29 cellular contexts compared by ENCODE assay signal in genomic region chr1:32197837-32198236, GRCh38. TPM values are rescaled to one million over a fixed set of nuclear protein-coding genes. Genes with fewer than 3 reads are reported as not detected.
DNase-seq lines count a peak whose midpoint lies in the region; ATAC-seq, FAIRE-seq and TF ChIP-seq lines count a peak whose summit lies in the region.
"Had no signal": no experiment of that assay in that cellular context is flagged by ENCODE, and none has a peak within 500 bp of the region (broad histone marks: within the 10 kb centered on the region; RNA-seq: fewer than 3 reads in every experiment).

No MANE protein-coding gene starts in this region.

- no TSS peak for BruUV-seq in K562 (replicated peaks; lab: Mats Ljungman, UMichigan)

- peaks cover 16 to 39% of the 10 kb centered on the region in 2 experiments for H3K4me1 ChIP-seq in K562 (replicated peaks in 1 of 2; ENCODE audit: control insufficient read depth in 2 of 2, insufficient read depth in 2 of 2, low read length in 2 of 2)

- peaks cover 57% of the 10 kb centered on the region for H3K36me3 ChIP-seq in K562 (ENCODE audit: control insufficient read depth, insufficient read depth, low read length)
- H3K36me3 ChIP-seq: ovary had no signal

- H2AFZ ChIP-seq in K562 (ENCODE audit: low read depth, low read length) = no peak overlapping the region

- TF ChIP-seq CTCF in K562 (IDR thresholded peaks at IDR 0.05 in 2 of 3, conservative IDR thresholded peaks at IDR 0.05 in 1 of 3; ENCODE audit: insufficient read depth in 2 of 3, low read depth in 1 of 3, low read length in 3 of 3) (no peak), natural killer cell (IDR thresholded peaks at IDR 0.05) (no peak)

- H3K36me3 Mint-ChIP-seq in activated naive CD8-positive, alpha-beta T cell treated with anti-CD3 and anti-CD28 coated beads, Interleukin-2, amount 50 U/mL, for 24 hours (ENCODE audit: low read depth) = peaks cover 45% of the 10 kb centered on the region
- H3K36me3 Mint-ChIP-seq in activated naive CD8-positive, alpha-beta T cell treated with anti-CD3 and anti-CD28 coated beads for 36 hours = peaks cover 36% of the 10 kb centered on the region
- peaks cover 12% of the 10 kb centered on the region for H3K36me3 Mint-ChIP-seq in natural killer cell
- H3K36me3 Mint-ChIP-seq in stimulated activated effector memory CD8-positive, alpha-beta T cell treated with anti-CD3 and anti-CD28 coated beads, Interleukin-12 subunit alpha, Interleukin-12 subunit beta, amount 100 ng/mL, for 72 hours = peaks cover 69% of the 10 kb centered on the region
- H3K36me3 Mint-ChIP-seq in activated CD4-positive, alpha-beta memory T cell treated with anti-CD3 and anti-CD28 coated beads for 36 hours = peaks cover 43% of the 10 kb centered on the region

- ATAC-seq in activated naive CD8-positive, alpha-beta T cell treated with anti-CD3 and anti-CD28 coated beads, Interleukin-2, amount 50 U/mL, for 24 hours = no peak
- ATAC-seq in K562 = no peak
- no peak for ATAC-seq in natural killer cell
- ATAC-seq in stimulated activated effector memory CD8-positive, alpha-beta T cell treated with anti-CD3 and anti-CD28 coated beads, Interleukin-12 subunit alpha, Interleukin-12 subunit beta, amount 100 ng/mL, for 72 hours = no peak
- no peak for ATAC-seq in GM19328 (IDR thresholded peaks at IDR 0.05; ENCODE audit: unreplicated experiment)
- ATAC-seq: heart left ventricle, mucosa of descending colon, PC-3, sciatic nerve had no signal

- H3K27me3 ChIP-seq in K562 (ENCODE audit: control insufficient read depth in 2 of 2, insufficient read depth in 2 of 2, low read length in 2 of 2) = no peaks in the 10 kb centered on the region
- H3K27me3 ChIP-seq: brain microvascular endothelial cell, heart left ventricle, ovary, tibial artery had no signal

- POLR2A ChIA-PET in K562 (lab: Yijun Ruan, JAX) = interaction anchor here (0.7 to 10.8 kb wide), 11 partner anchors 11 to 138 kb away, joined by 3 to 201 read pairs (median 4); partner anchors contain the start of genes DCDC2B, IQCC, KPNA6 and MARCKSL1
- POLR2A ChIA-PET in activated CD4-positive, alpha-beta memory T cell treated with anti-CD3 and anti-CD28 coated beads for 36 hours (lab: Charles Lee) = interaction anchor here (0.6 to 2.6 kb wide), 5 partner anchors 8 to 197 kb away, joined by 3 to 17 read pairs (median 4); partner anchors contain the start of genes BSDC1, IQCC and MARCKSL1

- peak overlapping the region in 1 of 2 experiments; percentile 77; a peak in 1 of 4 replicates for H3K9ac ChIP-seq in K562 (ENCODE audit: insufficient read depth in 1 of 2, low read depth in 2 of 2, low read length in 2 of 2)

- WGBS in K562 (ENCODE audit: insufficient coverage, low coverage, missing lambda C conversion rate) = 60% methylated on average over 6 of the region's 6 CpGs

- TF ChIP-seq RAD21 in K562 (CRISPR knock-in tag; conservative IDR thresholded peaks at IDR 0.05 in 1 of 2, IDR thresholded peaks at IDR 0.05 in 1 of 2) = no peak

- DNase-seq in activated naive CD8-positive, alpha-beta T cell treated with anti-CD3 and anti-CD28 coated beads, Interleukin-2, amount 50 U/mL, for 24 hours = no peak
- no peak for DNase-seq in activated naive CD8-positive, alpha-beta T cell treated with anti-CD3 and anti-CD28 coated beads for 36 hours
- DNase-seq in K562 (ENCODE audit: extremely low read depth in 1 of 4, low spot score in 3 of 4) (no peak), natural killer cell (no peak)
- no peak for DNase-seq in stimulated activated effector memory CD8-positive, alpha-beta T cell treated with anti-CD3 and anti-CD28 coated beads, Interleukin-12 subunit alpha, Interleukin-12 subunit beta, amount 100 ng/mL, for 72 hours (ENCODE audit: low spot score in 2 of 2)
- no peak for DNase-seq in activated CD8-positive, alpha-beta memory T cell treated with anti-CD3 and anti-CD28 coated beads for 24 hours
- no peak for DNase-seq in activated CD4-positive, alpha-beta memory T cell treated with anti-CD3 and anti-CD28 coated beads for 36 hours
- DNase-seq: activated CD4-positive, alpha-beta memory T cell treated with anti-CD3 and anti-CD28 coated beads, Interleukin-2, amount 10 ng/mL, durations not matched to agents 7 days and 5 days; brain microvascular endothelial cell; GDM1; heart left ventricle; mucosa of descending colon; NCI-H1694; NCI-H2227 treated with DMSO at 0.1 percent for 48 hours; NCI-H82; ovary; PC-3; stimulated activated naive CD4-positive, alpha-beta T cell; tibial artery; WERI-Rb-1 had no signal

- no peak overlapping the region for H3K4me3 ChIP-seq in K562
- H3K4me3 ChIP-seq: coronary artery, heart left ventricle, mucosa of descending colon, ovary, tibial artery had no signal

- peaks cover 13% of the 10 kb centered on the region; the same call in 2 of the 3 replicates for H3K79me2 ChIP-seq in K562 (ENCODE audit: control insufficient read depth, insufficient read depth, low read length)

- H4K20me1 ChIP-seq in K562 (replicated peaks; ENCODE audit: control insufficient read depth, insufficient read depth, low read length) = no peaks in the 10 kb centered on the region; the same call in none of the 2 replicates

- no peaks in the 10 kb centered on the region for H3K9me3 Mint-ChIP-seq in activated naive CD8-positive, alpha-beta T cell treated with anti-CD3 and anti-CD28 coated beads, Interleukin-2, amount 50 U/mL, for 24 hours
- no peaks in the 10 kb centered on the region for H3K9me3 Mint-ChIP-seq in activated naive CD8-positive, alpha-beta T cell treated with anti-CD3 and anti-CD28 coated beads for 36 hours
- no peaks in the 10 kb centered on the region for H3K9me3 Mint-ChIP-seq in natural killer cell
- H3K9me3 Mint-ChIP-seq in stimulated activated effector memory CD8-positive, alpha-beta T cell treated with anti-CD3 and anti-CD28 coated beads, Interleukin-12 subunit alpha, Interleukin-12 subunit beta, amount 100 ng/mL, for 72 hours = no peaks in the 10 kb centered on the region
- no peaks in the 10 kb centered on the region for H3K9me3 Mint-ChIP-seq in activated CD4-positive, alpha-beta memory T cell treated with anti-CD3 and anti-CD28 coated beads for 36 hours
- H3K9me3 Mint-ChIP-seq: activated CD4-positive, alpha-beta memory T cell treated with anti-CD3 and anti-CD28 coated beads, Interleukin-2, amount 10 ng/mL, durations not matched to agents 7 days and 5 days; T-helper 1 cell treated with Interleukin-12 subunit alpha and Interleukin-12 subunit beta and Interleukin-4 antibody, amounts not matched to agents 30 μg/mL and 1 μg/mL, for 36 hours had no signal

- in situ Hi-C loops in K562 (cut with MboI) = no loop called here

- TF ChIP-seq EP300 in K562 (IDR thresholded peaks at IDR 0.05; ENCODE audit: low read length) = no peak

- H3K9me1 ChIP-seq in K562 (ENCODE audit: control insufficient read depth, insufficient read depth, low read length) = peaks cover 3% of the 10 kb centered on the region

- H3K4me3 Mint-ChIP-seq in activated naive CD8-positive, alpha-beta T cell treated with anti-CD3 and anti-CD28 coated beads, Interleukin-2, amount 50 U/mL, for 24 hours = no peak overlapping the region
- no peak overlapping the region for H3K4me3 Mint-ChIP-seq in activated naive CD8-positive, alpha-beta T cell treated with anti-CD3 and anti-CD28 coated beads for 36 hours
- H3K4me3 Mint-ChIP-seq in natural killer cell = no peak overlapping the region
- no peak overlapping the region for H3K4me3 Mint-ChIP-seq in stimulated activated effector memory CD8-positive, alpha-beta T cell treated with anti-CD3 and anti-CD28 coated beads, Interleukin-12 subunit alpha, Interleukin-12 subunit beta, amount 100 ng/mL, for 72 hours
- H3K4me3 Mint-ChIP-seq in activated CD4-positive, alpha-beta memory T cell treated with anti-CD3 and anti-CD28 coated beads for 36 hours = no peak overlapping the region
- H3K4me3 Mint-ChIP-seq: activated CD4-positive, alpha-beta memory T cell treated with anti-CD3 and anti-CD28 coated beads, Interleukin-2, amount 10 ng/mL, durations not matched to agents 7 days and 5 days; T-helper 1 cell treated with Interleukin-12 subunit alpha and Interleukin-12 subunit beta and Interleukin-4 antibody, amounts not matched to agents 30 μg/mL and 1 μg/mL, for 36 hours had no signal

- H3K27ac ChIP-seq in K562 (ENCODE audit: extremely low read depth, low read depth, low read length) = no peak overlapping the region; the same call in 2 of the 3 replicates
- H3K27ac ChIP-seq: brain microvascular endothelial cell, C4-2B, coronary artery, ovary, tibial artery, WERI-Rb-1 had no signal

- TF ChIP-seq POLR2A in K562 (conservative IDR thresholded peaks at IDR 0.05) = no peak

- H3K4me2 ChIP-seq in K562 (ENCODE audit: insufficient read depth, low read length) = no peak overlapping the region

- CTCF ChIA-PET in K562 (lab: Yijun Ruan, JAX; ENCODE audit: low intra/inter-chr PET ratio) = no interaction called here
- CTCF ChIA-PET in activated CD4-positive, alpha-beta memory T cell treated with anti-CD3 and anti-CD28 coated beads for 36 hours (lab: Charles Lee) = interaction anchor here (0.6 to 3.7 kb wide), 2 partner anchors 18 to 50 kb away, joined by 3 to 12 read pairs; no protein-coding TSS in a partner anchor

- FAIRE-seq in K562 (lab: Jason Lieb, UNC) = no peak
- FAIRE-seq: endometrium had no signal

- intact Hi-C loops in K562 (cut with micrococcal nuclease) (no loop called here), natural killer cell (cut with micrococcal nuclease) (no loop called here)
- intact Hi-C loops in activated CD4-positive, alpha-beta memory T cell treated with anti-CD3 and anti-CD28 coated beads for 36 hours (cut with micrococcal nuclease) = no loop called here

- no peaks in the 10 kb centered on the region for H3K9me3 ChIP-seq in K562 (replicated peaks; ENCODE audit: control insufficient read depth, insufficient read depth, low read depth, low read length)
- H3K9me3 ChIP-seq: heart left ventricle, mucosa of descending colon, ovary, tibial artery had no signal

- peak overlapping the region; percentile 55 for H3K27ac Mint-ChIP-seq in activated naive CD8-positive, alpha-beta T cell treated with anti-CD3 and anti-CD28 coated beads, Interleukin-2, amount 50 U/mL, for 24 hours
- no peak overlapping the region for H3K27ac Mint-ChIP-seq in activated naive CD8-positive, alpha-beta T cell treated with anti-CD3 and anti-CD28 coated beads for 36 hours
- peak overlapping the region; percentile 53 to 79 for H3K27ac Mint-ChIP-seq in natural killer cell
- H3K27ac Mint-ChIP-seq in stimulated activated effector memory CD8-positive, alpha-beta T cell treated with anti-CD3 and anti-CD28 coated beads, Interleukin-12 subunit alpha, Interleukin-12 subunit beta, amount 100 ng/mL, for 72 hours = peak overlapping the region; percentile 85
- H3K27ac Mint-ChIP-seq in activated CD4-positive, alpha-beta memory T cell treated with anti-CD3 and anti-CD28 coated beads for 36 hours = no peak overlapping the region

- H3K4me1 Mint-ChIP-seq in activated naive CD8-positive, alpha-beta T cell treated with anti-CD3 and anti-CD28 coated beads, Interleukin-2, amount 50 U/mL, for 24 hours = peaks cover 80% of the 10 kb centered on the region
- peaks cover 49% of the 10 kb centered on the region for H3K4me1 Mint-ChIP-seq in activated naive CD8-positive, alpha-beta T cell treated with anti-CD3 and anti-CD28 coated beads for 36 hours
- H3K4me1 Mint-ChIP-seq in natural killer cell = peaks cover 47 to 56% of the 10 kb centered on the region in 2 donors
- peaks cover 85% of the 10 kb centered on the region for H3K4me1 Mint-ChIP-seq in stimulated activated effector memory CD8-positive, alpha-beta T cell treated with anti-CD3 and anti-CD28 coated beads, Interleukin-12 subunit alpha, Interleukin-12 subunit beta, amount 100 ng/mL, for 72 hours
- H3K4me1 Mint-ChIP-seq in activated CD4-positive, alpha-beta memory T cell treated with anti-CD3 and anti-CD28 coated beads for 36 hours (ENCODE audit: low read depth) = peaks cover 61% of the 10 kb centered on the region

- no peaks in the 10 kb centered on the region for H3K27me3 Mint-ChIP-seq in activated naive CD8-positive, alpha-beta T cell treated with anti-CD3 and anti-CD28 coated beads, Interleukin-2, amount 50 U/mL, for 24 hours
- no peaks in the 10 kb centered on the region for H3K27me3 Mint-ChIP-seq in activated naive CD8-positive, alpha-beta T cell treated with anti-CD3 and anti-CD28 coated beads for 36 hours
- H3K27me3 Mint-ChIP-seq in natural killer cell (ENCODE audit: low read depth in 2 of 2) = no peaks in the 10 kb centered on the region
- no peaks in the 10 kb centered on the region for H3K27me3 Mint-ChIP-seq in activated CD4-positive, alpha-beta memory T cell treated with anti-CD3 and anti-CD28 coated beads for 36 hours
- H3K27me3 Mint-ChIP-seq: activated CD4-positive, alpha-beta memory T cell treated with anti-CD3 and anti-CD28 coated beads, Interleukin-2, amount 10 ng/mL, durations not matched to agents 7 days and 5 days had no signal

RNA-seq across cellular contexts. Expression of gene CCDC28B, which starts 2.6 kb away (rescaled TPM):
- 10 to 100 TPM; 29.0 to 29.1 TPM for total RNA-seq in activated naive CD8-positive, alpha-beta T cell treated with anti-CD3 and anti-CD28 coated beads for 36 hours
- 11.5 and 23.4 TPM in 2 replicates for total RNA-seq in K562 (2011; cell fraction: chromatin; rRNA removed; ENCODE audit: low replicate concordance)
- total RNA-seq in K562 (2011; cell fraction: nucleolus; rRNA removed) = 20.0 and 22.0 TPM in 2 replicates
- total RNA-seq in K562 (2011; cell fraction: nucleoplasm; rRNA removed) = 16.6 and 19.8 TPM in 2 replicates
- total RNA-seq in K562 (2014; rRNA removed) = 51.9 and 59.5 TPM in 2 replicates
- total RNA-seq in K562 (2014; rRNA removed; fragmentation: Illumina TruSeq; extraction: Trizol) = 14.3 and 17.3 TPM in 2 replicates
- 42.2 and 44.4 TPM in 2 replicates for total RNA-seq in K562 (2015; rRNA removed; fragmentation: Illumina TruSeq; extraction: Trizol)
- total RNA-seq in K562 (2021) = 48.0 and 50.6 TPM in 2 replicates
- 29.3 and 29.4 TPM in 2 replicates for polyA plus RNA-seq in K562 (2011; rRNA removed)
- polyA plus RNA-seq in K562 (2011; cell fraction: cytosol; rRNA removed) = 38.3 and 45.4 TPM in 2 replicates
- polyA plus RNA-seq in K562 (2011; cell fraction: nucleus; rRNA removed) = 22.5 and 26.4 TPM in 2 replicates
- 44.3 and 77.3 TPM in 2 replicates for polyA plus RNA-seq in K562 (2012)
- 31.7 and 45.4 TPM in 2 replicates for polyA plus RNA-seq in K562 (2014; fragmentation: Illumina TruSeq; extraction: Trizol)
- polyA plus RNA-seq in K562 (2014; fragmentation: Nextera tagmentation; extraction: Ambion mirVana) = 10 to 100 TPM in 1 of 2 experiments, 1 to 10 TPM in 1; 5.7 to 14.5 TPM
- polyA plus RNA-seq in K562 (2014; rRNA removed) = 54.5 and 56.6 TPM in 2 replicates
- polyA minus RNA-seq in K562 (2011; rRNA and poly(A)+ RNA removed) = 15.4 and 16.3 TPM in 2 replicates
- polyA minus RNA-seq in K562 (2011; cell fraction: cytosol; rRNA and poly(A)+ RNA removed) = 16.2 and 17.0 TPM in 2 replicates
- 7.1 and 7.9 TPM in 2 replicates for polyA minus RNA-seq in K562 (2011; cell fraction: nucleus; rRNA and poly(A)+ RNA removed)
- total RNA-seq in natural killer cell = 10 to 100 TPM; 19.3 to 30.6 (median 19.8) TPM
- total RNA-seq in activated CD4-positive, alpha-beta memory T cell treated with anti-CD3 and anti-CD28 coated beads for 36 hours = 10 to 100 TPM; 13.4 to 14.8 TPM

RNA-seq across cellular contexts. Expression of gene IQCC, which starts 7.6 kb away (rescaled TPM):
- total RNA-seq in activated naive CD8-positive, alpha-beta T cell treated with anti-CD3 and anti-CD28 coated beads for 36 hours = 1 to 10 TPM; 4.8 to 5.0 TPM
- total RNA-seq in K562 (2011; cell fraction: chromatin; rRNA removed; ENCODE audit: low replicate concordance) = 18.6 and 38.8 TPM in 2 replicates
- total RNA-seq in K562 (2011; cell fraction: nucleolus; rRNA removed) = 26.5 and 29.7 TPM in 2 replicates
- 17.0 and 24.6 TPM in 2 replicates for total RNA-seq in K562 (2011; cell fraction: nucleoplasm; rRNA removed)
- total RNA-seq in K562 (2014; rRNA removed) = 12.4 and 12.6 TPM in 2 replicates
- total RNA-seq in K562 (2014; rRNA removed; fragmentation: Illumina TruSeq; extraction: Trizol) = 10.6 and 11.5 TPM in 2 replicates
- 12.7 and 13.2 TPM in 2 replicates for total RNA-seq in K562 (2015; rRNA removed; fragmentation: Illumina TruSeq; extraction: Trizol)
- 6.6 and 8.1 TPM in 2 replicates for total RNA-seq in K562 (2021)
- polyA plus RNA-seq in K562 (2011; rRNA removed) = 10.6 and 10.7 TPM in 2 replicates
- 7.5 and 8.4 TPM in 2 replicates for polyA plus RNA-seq in K562 (2011; cell fraction: cytosol; rRNA removed)
- polyA plus RNA-seq in K562 (2011; cell fraction: nucleus; rRNA removed) = 11.3 and 15.9 TPM in 2 replicates
- 6.8 and 7.8 TPM in 2 replicates for polyA plus RNA-seq in K562 (2012)
- polyA plus RNA-seq in K562 (2014; fragmentation: Illumina TruSeq; extraction: Trizol) = 14.9 and 16.5 TPM in 2 replicates
- polyA plus RNA-seq in K562 (2014; fragmentation: Nextera tagmentation; extraction: Ambion mirVana) = 10 to 100 TPM in 1 of 2 experiments, 1 to 10 TPM in 1; 8.4 to 10.4 TPM
- 12.4 and 13.9 TPM in 2 replicates for polyA plus RNA-seq in K562 (2014; rRNA removed)
- 5.3 and 6.4 TPM in 2 replicates for polyA minus RNA-seq in K562 (2011; rRNA and poly(A)+ RNA removed)
- 4.1 and 4.3 TPM in 2 replicates for polyA minus RNA-seq in K562 (2011; cell fraction: cytosol; rRNA and poly(A)+ RNA removed)
- polyA minus RNA-seq in K562 (2011; cell fraction: nucleus; rRNA and poly(A)+ RNA removed) = 8.9 and 14.0 TPM in 2 replicates
- total RNA-seq in natural killer cell = 1 to 10 TPM; 1.8 to 3.5 (median 3.3) TPM
- total RNA-seq in activated CD4-positive, alpha-beta memory T cell treated with anti-CD3 and anti-CD28 coated beads for 36 hours = 1 to 10 TPM; 4.5 to 5.2 TPM

RNA-seq across cellular contexts. Expression of gene DCDC2B, which starts 11.1 kb away (rescaled TPM):
- total RNA-seq in activated naive CD8-positive, alpha-beta T cell treated with anti-CD3 and anti-CD28 coated beads for 36 hours = not detected
- total RNA-seq in K562 (2011; cell fraction: chromatin; rRNA removed; ENCODE audit: low replicate concordance) = 0.37 and 0.56 TPM in 2 replicates
- total RNA-seq in K562 (2011; cell fraction: nucleolus; rRNA removed) = 0.26 and 0.83 TPM in 2 replicates
- 0.38 and 0.44 TPM in 2 replicates for total RNA-seq in K562 (2011; cell fraction: nucleoplasm; rRNA removed)
- total RNA-seq in K562 (2014; rRNA removed) = not detected in 2 replicates
- not detected in 2 replicates for total RNA-seq in K562 (2014; rRNA removed; fragmentation: Illumina TruSeq; extraction: Trizol)
- total RNA-seq in K562 (2015; rRNA removed; fragmentation: Illumina TruSeq; extraction: Trizol) = not detected in 2 replicates
- not detected in 2 replicates for total RNA-seq in K562 (2021)
- polyA plus RNA-seq in K562 (2011; rRNA removed) = not detected in 2 replicates
- 0.03 TPM in 1 of 2 replicates, not detected in the other for polyA plus RNA-seq in K562 (2011; cell fraction: cytosol; rRNA removed)
- 0.08 and 0.09 TPM in 2 replicates for polyA plus RNA-seq in K562 (2011; cell fraction: nucleus; rRNA removed)
- polyA plus RNA-seq in K562 (2012) = 0.04 and 0.26 TPM in 2 replicates
- polyA plus RNA-seq in K562 (2014; fragmentation: Illumina TruSeq; extraction: Trizol) = not detected in 2 replicates
- not detected for polyA plus RNA-seq in K562 (2014; fragmentation: Nextera tagmentation; extraction: Ambion mirVana)
- not detected in 2 replicates for polyA plus RNA-seq in K562 (2014; rRNA removed)
- 0.11 and 0.12 TPM in 2 replicates for polyA minus RNA-seq in K562 (2011; rRNA and poly(A)+ RNA removed)
- not detected in 2 replicates for polyA minus RNA-seq in K562 (2011; cell fraction: cytosol; rRNA and poly(A)+ RNA removed)
- 0.27 and 0.78 TPM in 2 replicates for polyA minus RNA-seq in K562 (2011; cell fraction: nucleus; rRNA and poly(A)+ RNA removed)
- not detected for total RNA-seq in natural killer cell
- total RNA-seq in activated CD4-positive, alpha-beta memory T cell treated with anti-CD3 and anti-CD28 coated beads for 36 hours = not detected
- total RNA-seq: heart left ventricle, liver, mucosa of descending colon, PC-3, sciatic nerve, SK-MEL-5 had no signal
- polyA plus RNA-seq: AG04450, heart left ventricle had no signal

RNA-seq across cellular contexts. Expression of gene TXLNA, which starts 18.4 kb away (rescaled TPM):
- total RNA-seq in activated naive CD8-positive, alpha-beta T cell treated with anti-CD3 and anti-CD28 coated beads for 36 hours = 10 to 100 TPM; 84.0 to 84.4 TPM
- 55.3 and 89.3 TPM in 2 replicates for total RNA-seq in K562 (2011; cell fraction: chromatin; rRNA removed; ENCODE audit: low replicate concordance)
- 49.7 and 53.2 TPM in 2 replicates for total RNA-seq in K562 (2011; cell fraction: nucleolus; rRNA removed)
- total RNA-seq in K562 (2011; cell fraction: nucleoplasm; rRNA removed) = 72.7 and 98.9 TPM in 2 replicates
- total RNA-seq in K562 (2014; rRNA removed) (38.6 and 51.4 TPM in 2 replicates), K562 (2014; rRNA removed; fragmentation: Illumina TruSeq; extraction: Trizol) (33.0 and 33.5 TPM in 2 replicates), K562 (2015; rRNA removed; fragmentation: Illumina TruSeq; extraction: Trizol) (46.4 TPM in 2 replicates), K562 (2021) (50.2 and 54.5 TPM in 2 replicates), natural killer cell (10 to 100 TPM; 26.0 to 36.0 (median 33.3) TPM)
- polyA plus RNA-seq in K562 (2011; rRNA removed) (39.3 and 42.9 TPM in 2 replicates), K562 (2014; fragmentation: Illumina TruSeq; extraction: Trizol) (39.4 and 40.9 TPM in 2 replicates), K562 (2014; fragmentation: Nextera tagmentation; extraction: Ambion mirVana) (10 to 100 TPM in 1 of 2 experiments, 1 to 10 TPM in 1; 9.2 to 15.2 TPM), K562 (2014; rRNA removed) (43.6 and 46.7 TPM in 2 replicates)
- 33.2 and 42.7 TPM in 2 replicates for polyA plus RNA-seq in K562 (2011; cell fraction: cytosol; rRNA removed)
- 124 and 140 TPM in 2 replicates for polyA plus RNA-seq in K562 (2011; cell fraction: nucleus; rRNA removed)
- 29.5 and 40.7 TPM in 2 replicates for polyA plus RNA-seq in K562 (2012)
- polyA minus RNA-seq in K562 (2011; rRNA and poly(A)+ RNA removed) = 30.3 and 32.5 TPM in 2 replicates
- 19.4 and 20.2 TPM in 2 replicates for polyA minus RNA-seq in K562 (2011; cell fraction: cytosol; rRNA and poly(A)+ RNA removed)
- 13.7 and 22.8 TPM in 2 replicates for polyA minus RNA-seq in K562 (2011; cell fraction: nucleus; rRNA and poly(A)+ RNA removed)
- 10 to 100 TPM; 77.4 to 78.2 TPM for total RNA-seq in activated CD4-positive, alpha-beta memory T cell treated with anti-CD3 and anti-CD28 coated beads for 36 hours

RNA-seq across cellular contexts. Expression of gene TMEM234, which starts 24.3 kb away (rescaled TPM):
- 1 to 10 TPM; 5.7 to 6.5 TPM for total RNA-seq in activated naive CD8-positive, alpha-beta T cell treated with anti-CD3 and anti-CD28 coated beads for 36 hours
- 56.9 and 137 TPM in 2 replicates for total RNA-seq in K562 (2011; cell fraction: chromatin; rRNA removed; ENCODE audit: low replicate concordance)
- total RNA-seq in K562 (2011; cell fraction: nucleolus; rRNA removed) = 60.9 and 62.4 TPM in 2 replicates
- 56.3 and 58.4 TPM in 2 replicates for total RNA-seq in K562 (2011; cell fraction: nucleoplasm; rRNA removed)
- total RNA-seq in K562 (2014; rRNA removed) (5.0 and 8.6 TPM in 2 replicates), K562 (2014; rRNA removed; fragmentation: Illumina TruSeq; extraction: Trizol) (8.3 and 8.4 TPM in 2 replicates), K562 (2015; rRNA removed; fragmentation: Illumina TruSeq; extraction: Trizol) (7.6 and 7.8 TPM in 2 replicates), K562 (2021) (12.1 and 14.1 TPM in 2 replicates), natural killer cell (10 to 100 TPM; 22.2 to 27.1 (median 24.7) TPM)
- polyA plus RNA-seq in K562 (2011; rRNA removed) (7.7 and 9.0 TPM in 2 replicates), K562 (2014; fragmentation: Illumina TruSeq; extraction: Trizol) (7.2 and 7.3 TPM in 2 replicates), K562 (2014; fragmentation: Nextera tagmentation; extraction: Ambion mirVana) (1 to 10 TPM; 6.2 to 6.8 TPM), K562 (2014; rRNA removed) (10.4 and 12.9 TPM in 2 replicates)
- polyA plus RNA-seq in K562 (2011; cell fraction: cytosol; rRNA removed) = 8.2 and 9.2 TPM in 2 replicates
- polyA plus RNA-seq in K562 (2011; cell fraction: nucleus; rRNA removed) = 47.7 and 56.1 TPM in 2 replicates
- polyA plus RNA-seq in K562 (2012) = 13.3 and 20.9 TPM in 2 replicates
- polyA minus RNA-seq in K562 (2011; rRNA and poly(A)+ RNA removed) = 13.7 and 15.3 TPM in 2 replicates
- polyA minus RNA-seq in K562 (2011; cell fraction: cytosol; rRNA and poly(A)+ RNA removed) = 4.9 and 6.8 TPM in 2 replicates
- 20.2 and 22.9 TPM in 2 replicates for polyA minus RNA-seq in K562 (2011; cell fraction: nucleus; rRNA and poly(A)+ RNA removed)
- total RNA-seq in activated CD4-positive, alpha-beta memory T cell treated with anti-CD3 and anti-CD28 coated beads for 36 hours = 1 to 10 TPM; 7.8 to 9.9 TPM

Comparison
In these comparisons a context has a peak if more than half of its experiments do, and no peak if none do; other contexts are left out.
1. H3K27ac Mint-ChIP-seq: peak in activated naive CD8-positive, alpha-beta T cell treated with anti-CD3 and anti-CD28 coated beads, Interleukin-2, amount 50 U/mL, for 24 hours (single experiment), natural killer cell (2 of 2) and stimulated activated effector memory CD8-positive, alpha-beta T cell treated with anti-CD3 and anti-CD28 coated beads, Interleukin-12 subunit alpha, Interleukin-12 subunit beta, amount 100 ng/mL, for 72 hours (single experiment); none in activated naive CD8-positive, alpha-beta T cell treated with anti-CD3 and anti-CD28 coated beads for 36 hours (single experiment) and activated CD4-positive, alpha-beta memory T cell treated with anti-CD3 and anti-CD28 coated beads for 36 hours (single experiment).